In the genomic region with DNA sequence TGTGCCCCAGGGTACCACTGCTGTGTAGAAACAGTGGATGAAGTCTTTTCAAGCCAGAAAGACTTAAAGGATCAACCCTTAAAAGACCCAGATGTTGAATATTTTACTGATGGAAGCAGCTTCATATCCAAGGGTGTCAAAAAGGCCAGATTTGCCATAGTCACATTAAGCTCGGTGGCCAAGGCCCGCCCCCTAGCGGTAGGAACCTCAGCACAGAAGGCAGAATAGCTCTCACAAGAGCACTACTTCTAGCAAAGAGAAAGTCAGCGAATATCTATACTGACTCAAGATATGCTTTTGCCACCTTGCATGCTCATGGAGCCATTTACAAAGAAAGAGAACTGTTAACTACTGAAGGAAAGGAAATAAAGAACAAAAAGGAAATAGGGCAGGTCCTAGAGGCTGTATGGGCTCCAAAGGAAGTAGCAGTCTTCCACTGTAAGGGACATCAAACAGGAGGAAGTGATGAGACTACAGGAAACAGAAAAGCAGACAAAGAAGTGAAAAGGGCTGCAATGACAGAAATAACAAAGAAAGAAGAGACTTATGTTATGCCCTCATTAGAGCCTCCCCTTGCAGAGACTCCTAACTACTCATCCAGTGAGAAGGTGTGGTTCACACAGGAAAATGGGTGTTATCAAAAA, we compare ENCODE assay signal across 8 cellular contexts.
DNase-seq lines count a peak whose midpoint lies in the region; ATAC-seq and TF ChIP-seq lines count a peak whose summit lies in the region.

No MANE protein-coding gene starts in this region.

- H3K36me3 ChIP-seq in HEK293 (ENCODE audit: control insufficient read depth in 2 of 2, insufficient read depth in 1 of 2, low read length in 2 of 2), result no peaks in the 10 kb centered on the region

- DNase-seq in Right ventricle myocardium superior, result peak; percentile 47
- no peak for DNase-seq in cardiac septum (ENCODE audit: low spot score)
- DNase-seq in NAMALWA (ENCODE audit: low spot score), result peak; percentile 71
- DNase-seq in activated CD8-positive, alpha-beta memory T cell treated with anti-CD3 and anti-CD28 coated beads for 48 hours (ENCODE audit: low read depth in 2 of 3, low spot score in 2 of 3), result peak in 2 of 3 experiments; percentile 6 to 7
- DNase-seq in iPS-NIHi11 (ENCODE audit: low spot score), result peak; percentile 50
- peak; percentile 2 for DNase-seq in stimulated activated CD8-positive, alpha-beta memory T cell treated with anti-CD3 and anti-CD28 coated beads, Interleukin-7, amount 100 ng/mL, for 24 hours (ENCODE audit: low read depth)

- no peaks in the 10 kb centered on the region for H3K9me3 ChIP-seq in HEK293 (ENCODE audit: control insufficient read depth, insufficient read depth, low read depth, low read length)

- POLR2A ChIA-PET in HEK293 (lab: Yijun Ruan, JAX), result no interaction called here

- TF ChIP-seq CTCF in HEK293 (tag by site-specific recombination; IDR thresholded peaks at IDR 0.05), result no peak

- intact Hi-C loops in Right ventricle myocardium superior (cut with DNase I), result no loop called here
- intact Hi-C loops in cardiac septum (cut with DNase I), result no loop called here

- no peak overlapping the region for H3K27ac ChIP-seq in HEK293 (ENCODE audit: extremely low read depth, low read depth, low read length)

- CTCF ChIA-PET in HEK293 (lab: Yijun Ruan, JAX), result interaction anchor here (0.6 to 1.7 kb wide), 12 partner anchors 10 to 861 kb away, joined by 3 to 12 read pairs (median 4); no protein-coding TSS in a partner anchor

- ATAC-seq in Right ventricle myocardium superior (ENCODE audit: poor library complexity) (no peak), HG03139 (IDR thresholded peaks at IDR 0.05; ENCODE audit: unreplicated experiment) (no peak)

- no peaks in the 10 kb centered on the region for H3K4me1 ChIP-seq in HEK293 (ENCODE audit: control insufficient read depth, insufficient read depth, low read length)

- no peak overlapping the region for H3K4me3 ChIP-seq in HEK293 (ENCODE audit: low read depth, low read length)

TF ChIP-seq in HEK293, 187 proteins besides CTCF, POLR2A, EP300 and RAD21:
- TF ChIP-seq BCL11B (tag by site-specific recombination; IDR thresholded peaks at IDR 0.05; ENCODE audit: low read depth) (no peak), KLF1 (tag by site-specific recombination; IDR thresholded peaks at IDR 0.05) (no peak), ZNF654 (tag by site-specific recombination; IDR thresholded peaks at IDR 0.05; ENCODE audit: low read depth) (peak; percentile 11; the same call in 1 of the 2 replicates)
